Comparison of ENCODE assay signal across 8 cellular contexts in the genomic region with DNA sequence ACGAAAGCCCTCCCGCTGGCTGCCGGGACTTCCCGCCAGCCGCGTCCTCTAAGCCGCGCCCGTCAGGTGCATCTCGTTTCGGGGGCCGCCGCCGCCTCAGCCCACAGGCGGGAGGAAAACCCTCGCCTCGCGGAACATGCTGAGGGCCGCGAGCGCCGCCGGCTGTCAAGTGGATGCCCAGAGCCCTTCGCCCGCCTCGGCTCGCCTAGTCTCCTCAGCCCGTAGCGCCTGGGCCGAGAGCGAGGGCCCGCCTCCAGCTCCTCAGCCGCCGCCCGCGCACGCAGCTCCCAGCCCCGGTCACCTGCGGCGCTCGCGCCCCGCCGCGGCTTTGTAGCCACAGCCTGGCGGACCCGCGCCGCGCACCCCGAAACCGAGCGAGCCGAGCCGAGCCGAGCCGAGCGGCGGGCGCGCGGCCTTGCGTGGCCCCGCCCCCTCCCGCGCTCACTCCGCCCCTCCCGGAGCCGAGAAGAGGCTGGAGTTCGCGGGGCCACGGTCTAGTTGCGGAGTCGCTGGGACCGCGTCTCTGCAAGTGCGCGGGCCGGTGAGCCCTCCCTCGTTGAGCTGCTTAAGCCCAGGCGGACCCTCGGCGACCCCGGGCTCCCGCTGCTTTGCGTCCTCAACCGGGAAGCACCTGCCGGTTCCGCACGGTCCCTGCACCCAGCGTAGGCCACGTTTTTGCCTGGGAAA. TPM values are rescaled to one million over a fixed set of nuclear protein-coding genes. Genes with fewer than 3 reads are reported as not detected.
A peak's percentile ranks its signal among the peaks of the same experiment; 100 is the strongest.
DNase-seq lines count a peak whose midpoint lies in the region; ATAC-seq and TF ChIP-seq lines count a peak whose summit lies in the region.

A gene (minus strand): TSS at position 382 of the 687 bp plus-strand sequence. CDS start 450 bp downstream, outside the sequence.

- ATAC-seq in GM21529 (IDR thresholded peaks at IDR 0.05; ENCODE audit: unreplicated experiment), result peak; percentile 87
- ATAC-seq in activated T-helper 17 cell treated with anti-CD3 and anti-CD28 coated beads, Interleukin-2, amount 50 U/mL, for 72 hours (replicated peaks), result peak; percentile 84
- ATAC-seq in natural killer cell treated with Interleukin-12 subunit alpha and Interleukin-12 subunit beta and Interleukin-15 and Interleukin-18, amount 100 ng/mL, for 72 hours, result peak; percentile 91 to 95

- no peaks in the 10 kb centered on the region for H3K27me3 ChIP-seq in Peyer's patch

- no peaks in the 10 kb centered on the region for H3K36me3 Mint-ChIP-seq in IgD-negative memory B cell
- H3K36me3 Mint-ChIP-seq in activated T-helper 17 cell treated with anti-CD3 and anti-CD28 coated beads, Interleukin-2, amount 50 U/mL, for 72 hours (ENCODE audit: low read depth), result no peaks in the 10 kb centered on the region
- peaks cover 6% of the 10 kb centered on the region for H3K36me3 Mint-ChIP-seq in natural killer cell treated with Interleukin-12 subunit alpha and Interleukin-12 subunit beta and Interleukin-15 and Interleukin-18, amount 100 ng/mL, for 72 hours

- H3K27ac ChIP-seq in Peyer's patch, result peak within 1 kb of the TSS; percentile 73 to 88 (median 79)

- peak within 1 kb of the TSS; percentile 89 to 97 (median 94) for H3K4me3 Mint-ChIP-seq in IgD-negative memory B cell
- H3K4me3 Mint-ChIP-seq in activated T-helper 17 cell treated with anti-CD3 and anti-CD28 coated beads, Interleukin-2, amount 50 U/mL, for 72 hours, result peak within 1 kb of the TSS; percentile 80
- H3K4me3 Mint-ChIP-seq in natural killer cell treated with Interleukin-12 subunit alpha and Interleukin-12 subunit beta and Interleukin-15 and Interleukin-18, amount 100 ng/mL, for 72 hours, result peak within 1 kb of the TSS; percentile 77

- H3K27me3 Mint-ChIP-seq in IgD-negative memory B cell, result no peaks in the 10 kb centered on the region
- H3K27me3 Mint-ChIP-seq in activated T-helper 17 cell treated with anti-CD3 and anti-CD28 coated beads, Interleukin-2, amount 50 U/mL, for 72 hours, result no peaks in the 10 kb centered on the region
- peaks cover 7 to 24% of the 10 kb centered on the region in 2 donors for H3K27me3 Mint-ChIP-seq in natural killer cell treated with Interleukin-12 subunit alpha and Interleukin-12 subunit beta and Interleukin-15 and Interleukin-18, amount 100 ng/mL, for 72 hours

- peak in 1 of 2 donors; percentile 9 for TF ChIP-seq POLR2A in Peyer's patch (IDR thresholded peaks at IDR 0.05)

- peaks cover 4 to 18% (median 13%) of the 10 kb centered on the region in 3 donors for H3K4me1 Mint-ChIP-seq in IgD-negative memory B cell
- H3K4me1 Mint-ChIP-seq in activated T-helper 17 cell treated with anti-CD3 and anti-CD28 coated beads, Interleukin-2, amount 50 U/mL, for 72 hours, result peaks cover 4% of the 10 kb centered on the region
- H3K4me1 Mint-ChIP-seq in natural killer cell treated with Interleukin-12 subunit alpha and Interleukin-12 subunit beta and Interleukin-15 and Interleukin-18, amount 100 ng/mL, for 72 hours (ENCODE audit: low read depth in 2 of 2), result peaks cover 6 to 15% of the 10 kb centered on the region in 2 donors

- no peaks in the 10 kb centered on the region for H3K9me3 Mint-ChIP-seq in IgD-negative memory B cell
- H3K9me3 Mint-ChIP-seq in activated T-helper 17 cell treated with anti-CD3 and anti-CD28 coated beads, Interleukin-2, amount 50 U/mL, for 72 hours, result no peaks in the 10 kb centered on the region
- H3K9me3 Mint-ChIP-seq in natural killer cell treated with Interleukin-12 subunit alpha and Interleukin-12 subunit beta and Interleukin-15 and Interleukin-18, amount 100 ng/mL, for 72 hours, result no peaks in the 10 kb centered on the region

- H3K4me3 ChIP-seq in Peyer's patch, result peak within 1 kb of the TSS; percentile 62 to 76 (median 74)

- H3K27ac Mint-ChIP-seq in IgD-negative memory B cell, result peak within 1 kb of the TSS; percentile 89 to 94 (median 93)
- peak within 1 kb of the TSS; percentile 30 for H3K27ac Mint-ChIP-seq in activated T-helper 17 cell treated with anti-CD3 and anti-CD28 coated beads, Interleukin-2, amount 50 U/mL, for 72 hours
- H3K27ac Mint-ChIP-seq in natural killer cell treated with Interleukin-12 subunit alpha and Interleukin-12 subunit beta and Interleukin-15 and Interleukin-18, amount 100 ng/mL, for 72 hours, result peak within 1 kb of the TSS; percentile 23 to 73

- H3K9me3 ChIP-seq in Peyer's patch, result no peaks in the 10 kb centered on the region

- DNase-seq in DMS153 treated with DMSO at 0.1 percent for 48 hours (lab: John Stamatoyannopoulos, UW; ENCODE audit: unreplicated experiment) (peak; percentile 18), Peyer's patch (peak; percentile 78 to 94 (median 94)), fibroblast of peridontal ligament (ENCODE audit: extremely low read depth) (peak; percentile 29)
- peak; percentile 78 for DNase-seq in natural killer cell treated with Interleukin-12 subunit alpha and Interleukin-12 subunit beta and Interleukin-15 and Interleukin-18, amount 100 ng/mL, for 72 hours (ENCODE audit: low spot score)
- DNase-seq in stimulated activated naive CD4-positive, alpha-beta T cell (lab: John Stamatoyannopoulos, UW), result peak; percentile 74 to 87 (median 82)

- peak in 4 of 6 experiments; percentile 36 to 52 (median 46) for TF ChIP-seq CTCF in Peyer's patch (IDR thresholded peaks at IDR 0.05)

- no peaks in the 10 kb centered on the region for H3K36me3 ChIP-seq in Peyer's patch

- peaks cover 0 to 12% (median 4%) of the 10 kb centered on the region in 4 donors for H3K4me1 ChIP-seq in Peyer's patch

RNA-seq across cellular contexts. Expression of the gene that starts here (rescaled TPM):
- 0.61 TPM for polyA plus RNA-seq in IgD-negative memory B cell
- 1 to 10 TPM in 2 of 4 donors, under 1 TPM in 2; 0.35 to 3.3 (median 1.3) TPM for total RNA-seq in Peyer's patch
- total RNA-seq in activated T-helper 17 cell treated with anti-CD3 and anti-CD28 coated beads, Interleukin-2, amount 50 U/mL, for 72 hours, result 1 to 10 TPM; 1.6 to 2.6 TPM
- total RNA-seq in natural killer cell treated with Interleukin-12 subunit alpha and Interleukin-12 subunit beta and Interleukin-15 and Interleukin-18, amount 100 ng/mL, for 72 hours, result 10 to 100 TPM in 1 of 2 donors, 1 to 10 TPM in 1; 4.0 to 12.3 TPM

Comparison
In these comparisons a context has a peak if more than half of its experiments do, and no peak if none do; other contexts are left out.
1. Peak in every context shown above with its lines: DNase-seq, ATAC-seq, H3K4me3 ChIP-seq and H3K27ac ChIP-seq.
2. DNase-seq: peak in every context shown above with its lines; median percentile 94 in Peyer's patch; 82 in stimulated activated naive CD4-positive, alpha-beta T cell; 78 in natural killer cell treated with Interleukin-12 subunit alpha and Interleukin-12 subunit beta and Interleukin-15 and Interleukin-18, amount 100 ng/mL, for 72 hours; 29 in fibroblast of peridontal ligament; 18 in DMS153 treated with DMSO at 0.1 percent for 48 hours.
3. H3K27ac Mint-ChIP-seq: peak in every context shown above with its lines; median percentile 93 in IgD-negative memory B cell; 48 in natural killer cell treated with Interleukin-12 subunit alpha and Interleukin-12 subunit beta and Interleukin-15 and Interleukin-18, amount 100 ng/mL, for 72 hours; 30 in activated T-helper 17 cell treated with anti-CD3 and anti-CD28 coated beads, Interleukin-2, amount 50 U/mL, for 72 hours.